In genomic region chr9:86413966-86414880, GRCh38 we compare ENCODE assay signal across 10 cellular contexts.
DNase-seq lines count a peak whose midpoint lies in the region; ATAC-seq, FAIRE-seq and TF ChIP-seq lines count a peak whose summit lies in the region.
"Had no signal": no experiment of that assay in that cellular context is flagged by ENCODE, and none has a peak within 500 bp of the region (broad histone marks: within the 10 kb centered on the region; RNA-seq: fewer than 3 reads in every experiment).

No MANE protein-coding gene starts in this region.

- peaks cover 10% of the 10 kb centered on the region for H3K9me3 Mint-ChIP-seq in WTC11

- WGBS in tibial nerve, 2 donors = 48 to 54% methylated on average over 10 of the region's 10 CpGs

- H3K36me3 Mint-ChIP-seq in WTC11 = peaks cover 10% of the 10 kb centered on the region
- H3K36me3 Mint-ChIP-seq: naive B cell had no signal

- no peak overlapping the region for H3K27ac Mint-ChIP-seq in WTC11
- H3K27ac Mint-ChIP-seq: naive B cell had no signal

- H3K4me1 Mint-ChIP-seq in WTC11 = no peaks in the 10 kb centered on the region
- H3K4me1 Mint-ChIP-seq: naive B cell had no signal

- FAIRE-seq in HTR-8/SVneo (lab: Jason Lieb, UNC) = no peak

- no peak for TF ChIP-seq POLR2A in tibial nerve (IDR thresholded peaks at IDR 0.05)

- H3K27me3 Mint-ChIP-seq in WTC11 (ENCODE audit: low read depth) = peaks cover 88% of the 10 kb centered on the region

- TF ChIP-seq EP300 in tibial nerve (IDR thresholded peaks at IDR 0.05) = no peak

- CTCF ChIA-PET in WTC11 (lab: Charles Lee) = interaction anchor here (0.6 to 3.5 kb wide), 22 partner anchors 8 to 907 kb away, joined by 3 to 20 read pairs (median 4); partner anchors contain the start of gene ISCA1

- H3K4me3 Mint-ChIP-seq in WTC11 = no peak overlapping the region
- H3K4me3 Mint-ChIP-seq: naive B cell had no signal

- no peaks in the 10 kb centered on the region for H3K9me3 ChIP-seq in tibial nerve
- H3K9me3 ChIP-seq: SJSA1 had no signal

- H3K27ac ChIP-seq in tibial nerve = no peak overlapping the region
- H3K27ac ChIP-seq: SJSA1 had no signal

- H3K4me3 ChIP-seq in tibial nerve = no peak overlapping the region
- H3K4me3 ChIP-seq: SJSA1 had no signal

- DNase-seq in DMS53 (lab: John Stamatoyannopoulos, UW) = peak; percentile 40
- peak; percentile 31 for DNase-seq in HTR-8/SVneo (ENCODE audit: insufficient read length, low spot score)
- DNase-seq in WTC11 (ENCODE audit: low spot score) = no peak
- peak; percentile 26 for DNase-seq in iPS-NIHi11 (ENCODE audit: low spot score)
- no peak for DNase-seq in tibial nerve (ENCODE audit: low spot score in 2 of 2)
- DNase-seq in NCI-H1436 (lab: John Stamatoyannopoulos, UW) = no peak
- no peak for DNase-seq in NOMO-1 treated with dmso at 0.1 percent for 144 hours (lab: John Stamatoyannopoulos, UW; ENCODE audit: unreplicated experiment)
- DNase-seq in HPDE6-E6E7 (ENCODE audit: extremely low spot score) = no peak
- DNase-seq: naive B cell had no signal

- H3K27me3 ChIP-seq in tibial nerve = no peaks in the 10 kb centered on the region
- H3K27me3 ChIP-seq: SJSA1 had no signal

- no peaks in the 10 kb centered on the region for H3K36me3 ChIP-seq in tibial nerve
- H3K36me3 ChIP-seq: SJSA1 had no signal

- no peak for ATAC-seq in WTC11

- POLR2A ChIA-PET in WTC11 (lab: Charles Lee) = no interaction called here

- TF ChIP-seq CTCF in WTC11 (IDR thresholded peaks at IDR 0.05) = peak; percentile 61
- TF ChIP-seq CTCF in tibial nerve (IDR thresholded peaks at IDR 0.05) = peak; percentile 61 to 71 (median 65)

- H3K4me1 ChIP-seq in tibial nerve = no peaks in the 10 kb centered on the region
- H3K4me1 ChIP-seq: SJSA1 had no signal

TF ChIP-seq in WTC11, 78 proteins besides CTCF, POLR2A, EP300 and RAD21 (continues in another document):
- TF ChIP-seq GTF2I (CRISPR knock-in tag; conservative IDR thresholded peaks at IDR 0.05) (no peak), TEAD1 (CRISPR knock-in tag; IDR thresholded peaks at IDR 0.05) (no peak), IRF2 (CRISPR knock-in tag; IDR thresholded peaks at IDR 0.05; ENCODE audit: borderline replicate concordance, low read depth) (no peak), AR (CRISPR knock-in tag; IDR thresholded peaks at IDR 0.05) (no peak), TP53 (CRISPR knock-in tag; IDR thresholded peaks at IDR 0.05) (no peak), IRF1 (CRISPR knock-in tag; IDR thresholded peaks at IDR 0.05) (no peak), ZNF263 (CRISPR knock-in tag; IDR thresholded peaks at IDR 0.05; ENCODE audit: low read depth) (no peak), ZNF138 (CRISPR knock-in tag; conservative IDR thresholded peaks at IDR 0.05) (no peak), HMGA2 (CRISPR knock-in tag; IDR thresholded peaks at IDR 0.05) (no peak), OVOL2 (CRISPR knock-in tag; IDR thresholded peaks at IDR 0.05; ENCODE audit: borderline replicate concordance) (no peak), FOXJ3 (CRISPR knock-in tag; IDR thresholded peaks at IDR 0.05; ENCODE audit: borderline replicate concordance) (no peak)
- TF ChIP-seq, protein P1, sequence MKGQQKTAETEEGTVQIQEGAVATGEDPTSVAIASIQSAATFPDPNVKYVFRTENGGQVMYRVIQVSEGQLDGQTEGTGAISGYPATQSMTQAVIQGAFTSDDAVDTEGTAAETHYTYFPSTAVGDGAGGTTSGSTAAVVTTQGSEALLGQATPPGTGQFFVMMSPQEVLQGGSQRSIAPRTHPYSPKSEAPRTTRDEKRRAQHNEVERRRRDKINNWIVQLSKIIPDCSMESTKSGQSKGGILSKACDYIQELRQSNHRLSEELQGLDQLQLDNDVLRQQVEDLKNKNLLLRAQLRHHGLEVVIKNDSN (CRISPR knock-in tag; IDR thresholded peaks at IDR 0.05) = no peak
- TF ChIP-seq, protein P2, sequence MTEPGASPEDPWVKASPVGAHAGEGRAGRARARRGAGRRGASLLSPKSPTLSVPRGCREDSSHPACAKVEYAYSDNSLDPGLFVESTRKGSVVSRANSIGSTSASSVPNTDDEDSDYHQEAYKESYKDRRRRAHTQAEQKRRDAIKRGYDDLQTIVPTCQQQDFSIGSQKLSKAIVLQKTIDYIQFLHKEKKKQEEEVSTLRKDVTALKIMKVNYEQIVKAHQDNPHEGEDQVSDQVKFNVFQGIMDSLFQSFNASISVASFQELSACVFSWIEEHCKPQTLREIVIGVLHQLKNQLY (CRISPR knock-in tag; IDR thresholded peaks at IDR 0.05) = no peak
- TF ChIP-seq, protein P3, sequence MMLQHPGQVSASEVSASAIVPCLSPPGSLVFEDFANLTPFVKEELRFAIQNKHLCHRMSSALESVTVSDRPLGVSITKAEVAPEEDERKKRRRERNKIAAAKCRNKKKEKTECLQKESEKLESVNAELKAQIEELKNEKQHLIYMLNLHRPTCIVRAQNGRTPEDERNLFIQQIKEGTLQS (CRISPR knock-in tag; conservative IDR thresholded peaks at IDR 0.05) = no peak
- TF ChIP-seq, protein P4, sequence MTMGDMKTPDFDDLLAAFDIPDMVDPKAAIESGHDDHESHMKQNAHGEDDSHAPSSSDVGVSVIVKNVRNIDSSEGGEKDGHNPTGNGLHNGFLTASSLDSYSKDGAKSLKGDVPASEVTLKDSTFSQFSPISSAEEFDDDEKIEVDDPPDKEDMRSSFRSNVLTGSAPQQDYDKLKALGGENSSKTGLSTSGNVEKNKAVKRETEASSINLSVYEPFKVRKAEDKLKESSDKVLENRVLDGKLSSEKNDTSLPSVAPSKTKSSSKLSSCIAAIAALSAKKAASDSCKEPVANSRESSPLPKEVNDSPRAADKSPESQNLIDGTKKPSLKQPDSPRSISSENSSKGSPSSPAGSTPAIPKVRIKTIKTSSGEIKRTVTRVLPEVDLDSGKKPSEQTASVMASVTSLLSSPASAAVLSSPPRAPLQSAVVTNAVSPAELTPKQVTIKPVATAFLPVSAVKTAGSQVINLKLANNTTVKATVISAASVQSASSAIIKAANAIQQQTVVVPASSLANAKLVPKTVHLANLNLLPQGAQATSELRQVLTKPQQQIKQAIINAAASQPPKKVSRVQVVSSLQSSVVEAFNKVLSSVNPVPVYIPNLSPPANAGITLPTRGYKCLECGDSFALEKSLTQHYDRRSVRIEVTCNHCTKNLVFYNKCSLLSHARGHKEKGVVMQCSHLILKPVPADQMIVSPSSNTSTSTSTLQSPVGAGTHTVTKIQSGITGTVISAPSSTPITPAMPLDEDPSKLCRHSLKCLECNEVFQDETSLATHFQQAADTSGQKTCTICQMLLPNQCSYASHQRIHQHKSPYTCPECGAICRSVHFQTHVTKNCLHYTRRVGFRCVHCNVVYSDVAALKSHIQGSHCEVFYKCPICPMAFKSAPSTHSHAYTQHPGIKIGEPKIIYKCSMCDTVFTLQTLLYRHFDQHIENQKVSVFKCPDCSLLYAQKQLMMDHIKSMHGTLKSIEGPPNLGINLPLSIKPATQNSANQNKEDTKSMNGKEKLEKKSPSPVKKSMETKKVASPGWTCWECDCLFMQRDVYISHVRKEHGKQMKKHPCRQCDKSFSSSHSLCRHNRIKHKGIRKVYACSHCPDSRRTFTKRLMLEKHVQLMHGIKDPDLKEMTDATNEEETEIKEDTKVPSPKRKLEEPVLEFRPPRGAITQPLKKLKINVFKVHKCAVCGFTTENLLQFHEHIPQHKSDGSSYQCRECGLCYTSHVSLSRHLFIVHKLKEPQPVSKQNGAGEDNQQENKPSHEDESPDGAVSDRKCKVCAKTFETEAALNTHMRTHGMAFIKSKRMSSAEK (CRISPR knock-in tag; IDR thresholded peaks at IDR 0.05; ENCODE audit: borderline replicate concordance) = no peak
- TF ChIP-seq, protein P5, sequence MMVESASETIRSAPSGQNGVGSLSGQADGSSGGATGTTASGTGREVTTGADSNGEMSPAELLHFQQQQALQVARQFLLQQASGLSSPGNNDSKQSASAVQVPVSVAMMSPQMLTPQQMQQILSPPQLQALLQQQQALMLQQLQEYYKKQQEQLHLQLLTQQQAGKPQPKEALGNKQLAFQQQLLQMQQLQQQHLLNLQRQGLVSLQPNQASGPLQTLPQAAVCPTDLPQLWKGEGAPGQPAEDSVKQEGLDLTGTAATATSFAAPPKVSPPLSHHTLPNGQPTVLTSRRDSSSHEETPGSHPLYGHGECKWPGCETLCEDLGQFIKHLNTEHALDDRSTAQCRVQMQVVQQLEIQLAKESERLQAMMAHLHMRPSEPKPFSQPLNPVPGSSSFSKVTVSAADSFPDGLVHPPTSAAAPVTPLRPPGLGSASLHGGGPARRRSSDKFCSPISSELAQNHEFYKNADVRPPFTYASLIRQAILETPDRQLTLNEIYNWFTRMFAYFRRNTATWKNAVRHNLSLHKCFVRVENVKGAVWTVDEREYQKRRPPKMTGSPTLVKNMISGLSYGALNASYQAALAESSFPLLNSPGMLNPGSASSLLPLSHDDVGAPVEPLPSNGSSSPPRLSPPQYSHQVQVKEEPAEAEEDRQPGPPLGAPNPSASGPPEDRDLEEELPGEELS (CRISPR knock-in tag; IDR thresholded peaks at IDR 0.05) = no peak

Comparison
In these comparisons a context has a peak if more than half of its experiments do, and no peak if none do; other contexts are left out.
1. DNase-seq: peak in DMS53 (single experiment), HTR-8/SVneo (single experiment) and iPS-NIHi11 (single experiment); none in WTC11 (single experiment), tibial nerve (0 of 2), NCI-H1436 (single experiment), NOMO-1 treated with dmso at 0.1 percent for 144 hours (single experiment) and HPDE6-E6E7 (single experiment).